9 cellular contexts compared by ENCODE assay signal in genomic region chr22:31342389-31343125, GRCh38. TPM values are rescaled to one million over a fixed set of nuclear protein-coding genes. Genes with fewer than 3 reads are reported as not detected.
A peak's percentile ranks its signal among the peaks of the same experiment; 100 is the strongest.
DNase-seq lines count a peak whose midpoint lies in the region; ATAC-seq, FAIRE-seq and TF ChIP-seq lines count a peak whose summit lies in the region.
"Had no signal": no experiment of that assay in that cellular context is flagged by ENCODE, and none has a peak within 500 bp of the region (broad histone marks: within the 10 kb centered on the region; RNA-seq: fewer than 3 reads in every experiment).

No MANE protein-coding gene starts in this region.

- H3K9me3 ChIP-seq in A549 (no peaks in the 10 kb centered on the region), HAP-1 (no peaks in the 10 kb centered on the region), MM.1S (replicated peaks; ENCODE audit: insufficient read depth, low read length) (no peaks in the 10 kb centered on the region)

- no peak overlapping the region for H3K4me3 ChIP-seq in A549
- H3K4me3 ChIP-seq in HAP-1 = peak overlapping the region; percentile 57
- peak overlapping the region; percentile 9 for H3K4me3 ChIP-seq in brain microvascular endothelial cell (ENCODE audit: low read depth, low read length)
- H3K4me3 ChIP-seq in MM.1S (ENCODE audit: low read length) = no peak overlapping the region

- peaks cover 0 to 14% of the 10 kb centered on the region in 2 donors for H3K36me3 Mint-ChIP-seq in naive B cell

- TF ChIP-seq RAD21 in A549 (conservative IDR thresholded peaks at IDR 0.05 in 1 of 2, IDR thresholded peaks at IDR 0.05 in 1 of 2) = no peak

- H2AFZ ChIP-seq in MM.1S (ENCODE audit: low read length) = no peak overlapping the region

- peaks cover 10% of the 10 kb centered on the region for H3F3A ChIP-seq in MM.1S (ENCODE audit: insufficient read depth, low read length)

- H3K36me3 ChIP-seq in HAP-1 (replicated peaks) (peaks cover 55% of the 10 kb centered on the region), brain microvascular endothelial cell (replicated peaks) (peaks cover 18% of the 10 kb centered on the region), MM.1S (replicated peaks; ENCODE audit: insufficient read depth, low read length) (no peaks in the 10 kb centered on the region)

- H4K20me1 ChIP-seq in MM.1S (ENCODE audit: insufficient read depth, low read length) = no peaks in the 10 kb centered on the region

- H3K9me3 Mint-ChIP-seq in naive B cell = no peaks in the 10 kb centered on the region

- peak overlapping the region in 7 of 8 donors; percentile 22 to 91 (median 85) for H3K4me3 Mint-ChIP-seq in naive B cell

- no peak for ATAC-seq in A549
- ATAC-seq in naive B cell (ENCODE audit: low read depth in 2 of 2) = no peak
- no peak for ATAC-seq in HG03039 (IDR thresholded peaks at IDR 0.05; ENCODE audit: unreplicated experiment)

- no peaks in the 10 kb centered on the region for H3K9me2 ChIP-seq in MM.1S (replicated peaks; ENCODE audit: insufficient read depth, low read length)

- no peak for DNase-seq in A549 (ENCODE audit: low read depth in 1 of 2, low spot score in 1 of 2)
- no peak for DNase-seq in HAP-1 (ENCODE audit: low spot score in 2 of 2)
- DNase-seq in brain microvascular endothelial cell = no peak
- DNase-seq in naive B cell = no peak
- DNase-seq in AML-193 (lab: John Stamatoyannopoulos, UW) = no peak
- DNase-seq in NCI-H1436 (lab: John Stamatoyannopoulos, UW) = no peak
- DNase-seq in MM.1S = no peak
- DNase-seq: aorta had no signal

- H3K27ac ChIP-seq in A549 (no peak overlapping the region; a peak in 1 of 6 replicates), brain microvascular endothelial cell (no peak overlapping the region), MM.1S (ENCODE audit: low read length) (no peak overlapping the region)

- no peak overlapping the region for H3K9ac ChIP-seq in MM.1S (ENCODE audit: low read length)

- H3K27me3 Mint-ChIP-seq in naive B cell = no peaks in the 10 kb centered on the region

- WGBS in A549 (ENCODE audit: missing lambda C conversion rate) = 95% methylated on average over 14 of the region's 16 CpGs

- in situ Hi-C loops in HAP-1 (cut with MboI; ENCODE audit: low sequenced_read_pairs) (no loop called here), brain microvascular endothelial cell (cut with HindIII; ENCODE audit: low pct_ligation_motif_present, low sequenced_read_pairs) (no loop called here)

- H3K4me1 ChIP-seq in A549 (peaks cover 24% of the 10 kb centered on the region), HAP-1 (peaks cover 23% of the 10 kb centered on the region), MM.1S (ENCODE audit: low read length) (peaks cover 4% of the 10 kb centered on the region; the same call in 1 of the 2 replicates)

- peak overlapping the region; percentile 89; the same call in 2 of the 3 replicates for H3K4me2 ChIP-seq in A549
- H3K4me2 ChIP-seq in MM.1S (ENCODE audit: low read depth, low read length) = no peak overlapping the region

- TF ChIP-seq CTCF in A549 (IDR thresholded peaks at IDR 0.05) = no peak
- no peak for TF ChIP-seq CTCF in brain microvascular endothelial cell (IDR thresholded peaks at IDR 0.05; ENCODE audit: low read depth, low read length, missing control alignments)
- no peak for TF ChIP-seq CTCF in MM.1S (IDR thresholded peaks at IDR 0.05; ENCODE audit: low read length)

- no peak for FAIRE-seq in A549 (lab: Jason Lieb, UNC)

- POLR2A ChIA-PET in A549 (lab: Yijun Ruan, JAX) = no interaction called here

- no peaks in the 10 kb centered on the region for H3K27me3 ChIP-seq in HAP-1 (ENCODE audit: low read depth)
- no peaks in the 10 kb centered on the region for H3K27me3 ChIP-seq in brain microvascular endothelial cell (replicated peaks)
- H3K27me3 ChIP-seq in MM.1S (replicated peaks; ENCODE audit: insufficient read depth, low read length) = no peaks in the 10 kb centered on the region

- H3K4me1 Mint-ChIP-seq in naive B cell = peaks cover 51 to 79% (median 66%) of the 10 kb centered on the region in 3 donors

- peaks cover 21% of the 10 kb centered on the region for H3K79me2 ChIP-seq in MM.1S (ENCODE audit: low read length)

- no peak for TF ChIP-seq POLR2A in A549 (IDR thresholded peaks at IDR 0.05; ENCODE audit: low read length)

- peak overlapping the region in 5 of 6 donors; percentile 87 to 98 (median 93) for H3K27ac Mint-ChIP-seq in naive B cell

- CTCF ChIA-PET in A549 (lab: Yijun Ruan, JAX) = no interaction called here

- no peak for TF ChIP-seq EP300 in A549 (IDR thresholded peaks at IDR 0.05)

TF ChIP-seq in A549, 52 proteins besides CTCF, POLR2A, EP300 and RAD21:
- no peak for TF ChIP-seq RNF2 (IDR thresholded peaks at IDR 0.05; ENCODE audit: borderline replicate concordance, low read depth)
- TF ChIP-seq FOSL2 (IDR thresholded peaks at IDR 0.05) = no peak
- no peak for TF ChIP-seq FOSL2 (CRISPR knock-in tag; IDR thresholded peaks at IDR 0.05)
- no peak for TF ChIP-seq JUN (IDR thresholded peaks at IDR 0.05)
- TF ChIP-seq NR3C1 (IDR thresholded peaks at IDR 0.05) = no peak
- TF ChIP-seq SMC3 (IDR thresholded peaks at IDR 0.05) = no peak
- no peak for TF ChIP-seq CEBPB (IDR thresholded peaks at IDR 0.05)
- no peak for TF ChIP-seq PHF8 (IDR thresholded peaks at IDR 0.05; ENCODE audit: borderline replicate concordance, low read depth)
- TF ChIP-seq EHF (CRISPR knock-in tag; IDR thresholded peaks at IDR 0.05) = no peak
- no peak for TF ChIP-seq GATA3 (IDR thresholded peaks at IDR 0.05; ENCODE audit: borderline replicate concordance)
- TF ChIP-seq MAZ (IDR thresholded peaks at IDR 0.05; ENCODE audit: borderline replicate concordance, low read depth, low read length) = no peak
- TF ChIP-seq SREBF2 (IDR thresholded peaks at IDR 0.05) = no peak
- no peak for TF ChIP-seq BHLHE40 (IDR thresholded peaks at IDR 0.05; ENCODE audit: low read depth, low read length)

RNA-seq across cellular contexts. Expression of gene PATZ1, which starts 3.6 kb away (rescaled TPM):
- 16.4 and 18.6 TPM in 2 replicates for polyA plus RNA-seq in A549 (2011; rRNA removed)
- polyA plus RNA-seq in A549 (2012; cell fraction: cytosol; rRNA removed) = 14.0 and 19.8 TPM in 2 replicates
- polyA plus RNA-seq in A549 (2012; cell fraction: nucleus; rRNA removed) = 34.1 and 37.2 TPM in 2 replicates
- 15.4 to 19.3 TPM (median 18.2 TPM) in 3 replicates for polyA plus RNA-seq in A549 (2017; fragmentation: RNase III; extraction: RNeasy Plus Mini Kit Qiagen cat#74134 plus additional on column Dnase treatment)
- polyA minus RNA-seq in A549 (2011; rRNA and poly(A)+ RNA removed) = 39.3 and 43.8 TPM in 2 replicates
- 10 to 100 TPM; 13.3 to 24.9 (median 15.1) TPM for polyA plus RNA-seq in naive B cell (ENCODE audit: low read depth in 6 of 6)

RNA-seq across cellular contexts. Expression of gene PIK3IP1, which starts 50.3 kb away (rescaled TPM):
- polyA plus RNA-seq in A549 (2011; rRNA removed) (1.4 and 1.6 TPM in 2 replicates), A549 (2017; fragmentation: RNase III; extraction: RNeasy Plus Mini Kit Qiagen cat#74134 plus additional on column Dnase treatment) (0.90 to 1.1 TPM (median 0.93 TPM) in 3 replicates), naive B cell (ENCODE audit: low read depth in 6 of 6) (100 to 1,000 TPM; 107 to 235 (median 181) TPM)
- 0.45 and 0.49 TPM in 2 replicates for polyA plus RNA-seq in A549 (2012; cell fraction: cytosol; rRNA removed)
- polyA plus RNA-seq in A549 (2012; cell fraction: nucleus; rRNA removed) = 1.0 and 1.3 TPM in 2 replicates
- polyA minus RNA-seq in A549 (2011; rRNA and poly(A)+ RNA removed) = 1.1 and 1.4 TPM in 2 replicates

RNA-seq across cellular contexts. Expression of gene DRG1, which starts 56.8 kb away (rescaled TPM):
- polyA plus RNA-seq in A549 (2011; rRNA removed) = 76.1 and 77.5 TPM in 2 replicates
- polyA plus RNA-seq in A549 (2012; cell fraction: cytosol; rRNA removed) = 38.4 and 40.1 TPM in 2 replicates
- 15.7 and 22.3 TPM in 2 replicates for polyA plus RNA-seq in A549 (2012; cell fraction: nucleus; rRNA removed)
- 87.9 to 90.4 TPM (median 89.7 TPM) in 3 replicates for polyA plus RNA-seq in A549 (2017; fragmentation: RNase III; extraction: RNeasy Plus Mini Kit Qiagen cat#74134 plus additional on column Dnase treatment)
- polyA minus RNA-seq in A549 (2011; rRNA and poly(A)+ RNA removed) = 30.1 and 47.2 TPM in 2 replicates
- polyA plus RNA-seq in naive B cell (ENCODE audit: low read depth in 6 of 6) = 100 to 1,000 TPM in 4 of 6 donors, 10 to 100 TPM in 2; 91.4 to 118 (median 110) TPM

Comparison
In these comparisons a context has a peak if more than half of its experiments do, and no peak if none do; other contexts are left out.
1. H3K4me3 ChIP-seq: peak in HAP-1 (single experiment) and brain microvascular endothelial cell (single experiment); none in A549 (single experiment) and MM.1S (single experiment).
2. RNA of gene PIK3IP1, which starts 50.3 kb away (polyA plus RNA-seq): 107 to 235 TPM in naive B cell; 0.45 to 1.6 TPM in A549; every median in the first group is over 10 times any median in the second.